Comparison of ENCODE assay signal across 9 cellular contexts in genomic region chr1:36320767-36321118, GRCh38. TPM values are rescaled to one million over a fixed set of nuclear protein-coding genes. Genes with fewer than 3 reads are reported as not detected.
A peak's percentile ranks its signal among the peaks of the same experiment; 100 is the strongest.
DNase-seq lines count a peak whose midpoint lies in the region; ATAC-seq lines count a peak whose summit lies in the region.
"Had no signal": no experiment of that assay in that cellular context is flagged by ENCODE, and none has a peak within 500 bp of the region (broad histone marks: within the 10 kb centered on the region; RNA-seq: fewer than 3 reads in every experiment).

No MANE protein-coding gene starts in this region.

- H3K36me3 Mint-ChIP-seq in activated naive CD8-positive, alpha-beta T cell treated with anti-CD3 and anti-CD28 coated beads for 36 hours = peaks cover 5% of the 10 kb centered on the region
- H3K36me3 Mint-ChIP-seq in stimulated activated effector memory CD8-positive, alpha-beta T cell treated with anti-CD3 and anti-CD28 coated beads, Interleukin-12 subunit alpha, Interleukin-12 subunit beta, amount 100 ng/mL, for 72 hours = peaks cover 59% of the 10 kb centered on the region

- H3K9ac ChIP-seq in GM23248 = peak overlapping the region; percentile 96

- H4K20me1 ChIP-seq in GM23248 (ENCODE audit: insufficient read depth) = no peaks in the 10 kb centered on the region

- H3K36me3 ChIP-seq in GM23248 (ENCODE audit: low read depth) = no peaks in the 10 kb centered on the region

- peak overlapping the region; percentile 88 for H3K4me2 ChIP-seq in GM23248 (ENCODE audit: unreplicated experiment)

- H3K4me3 ChIP-seq in GM23248 = peak overlapping the region; percentile 87

- H3K27me3 Mint-ChIP-seq in activated naive CD8-positive, alpha-beta T cell treated with anti-CD3 and anti-CD28 coated beads for 36 hours = peaks cover 5% of the 10 kb centered on the region

- H3K4me1 Mint-ChIP-seq in activated naive CD8-positive, alpha-beta T cell treated with anti-CD3 and anti-CD28 coated beads for 36 hours = peaks cover 19% of the 10 kb centered on the region
- peaks cover 30% of the 10 kb centered on the region for H3K4me1 Mint-ChIP-seq in stimulated activated effector memory CD8-positive, alpha-beta T cell treated with anti-CD3 and anti-CD28 coated beads, Interleukin-12 subunit alpha, Interleukin-12 subunit beta, amount 100 ng/mL, for 72 hours

- H3K79me2 ChIP-seq in GM23248 (ENCODE audit: insufficient read depth) = peaks cover 18% of the 10 kb centered on the region

- H3K9me3 Mint-ChIP-seq in activated naive CD8-positive, alpha-beta T cell treated with anti-CD3 and anti-CD28 coated beads for 36 hours = no peaks in the 10 kb centered on the region
- no peaks in the 10 kb centered on the region for H3K9me3 Mint-ChIP-seq in stimulated activated effector memory CD8-positive, alpha-beta T cell treated with anti-CD3 and anti-CD28 coated beads, Interleukin-12 subunit alpha, Interleukin-12 subunit beta, amount 100 ng/mL, for 72 hours

- H3F3A ChIP-seq in GM23248 (ENCODE audit: insufficient read depth) = 0 out of 2 replicates have a peak, but pooled peaks cover 2% of the 10 kb centered on the region

- peaks cover 11% of the 10 kb centered on the region for H3K4me1 ChIP-seq in GM23248 (ENCODE audit: insufficient read depth)

- H3K9me2 ChIP-seq in GM23248 (ENCODE audit: insufficient read depth) = no peaks in the 10 kb centered on the region

- H3K27ac ChIP-seq in GM23248 = peak overlapping the region; percentile 89

- H3K9me3 ChIP-seq in GM23248 (ENCODE audit: low read depth) = no peaks in the 10 kb centered on the region

- H2AFZ ChIP-seq in GM23248 = no peak overlapping the region

- H3K27me3 ChIP-seq in GM23248 (replicated peaks; ENCODE audit: insufficient read depth) = no peaks in the 10 kb centered on the region

- no peak overlapping the region for H3K27ac Mint-ChIP-seq in activated naive CD8-positive, alpha-beta T cell treated with anti-CD3 and anti-CD28 coated beads for 36 hours
- peak overlapping the region; percentile 85 for H3K27ac Mint-ChIP-seq in stimulated activated effector memory CD8-positive, alpha-beta T cell treated with anti-CD3 and anti-CD28 coated beads, Interleukin-12 subunit alpha, Interleukin-12 subunit beta, amount 100 ng/mL, for 72 hours

- ATAC-seq in stimulated activated effector memory CD8-positive, alpha-beta T cell treated with anti-CD3 and anti-CD28 coated beads, Interleukin-12 subunit alpha, Interleukin-12 subunit beta, amount 100 ng/mL, for 72 hours = no peak
- ATAC-seq in esophagus mucosa (no peak), GM18868 (IDR thresholded peaks at IDR 0.05; ENCODE audit: unreplicated experiment) (no peak), HG02763 (IDR thresholded peaks at IDR 0.05; ENCODE audit: unreplicated experiment) (no peak)

- no peak for DNase-seq in GM23248
- DNase-seq in activated naive CD8-positive, alpha-beta T cell treated with anti-CD3 and anti-CD28 coated beads for 36 hours = no peak
- DNase-seq in iPS-NIHi11 (ENCODE audit: low spot score) = peak; percentile 49
- no peak for DNase-seq in stimulated activated effector memory CD8-positive, alpha-beta T cell treated with anti-CD3 and anti-CD28 coated beads, Interleukin-12 subunit alpha, Interleukin-12 subunit beta, amount 100 ng/mL, for 72 hours (ENCODE audit: low spot score in 2 of 2)
- no peak for DNase-seq in medulla oblongata (ENCODE audit: extremely low spot score)
- DNase-seq: NCI-H2227 treated with DMSO at 0.1 percent for 48 hours had no signal

- WGBS in GM23248 (ENCODE audit: low coverage in 1 of 2, low lambda C conversion rate in 2 of 2, missing lambda C conversion rate in 2 of 2), 2 experiments = 2 to 6% methylated on average over 14 to 23 of the region's 23 CpGs

- H3K4me3 Mint-ChIP-seq in activated naive CD8-positive, alpha-beta T cell treated with anti-CD3 and anti-CD28 coated beads for 36 hours = peak overlapping the region; percentile 55
- peak overlapping the region; percentile 77 for H3K4me3 Mint-ChIP-seq in stimulated activated effector memory CD8-positive, alpha-beta T cell treated with anti-CD3 and anti-CD28 coated beads, Interleukin-12 subunit alpha, Interleukin-12 subunit beta, amount 100 ng/mL, for 72 hours

- in situ Hi-C loops in GM23248 (cut with MboI) = no loop called here

RNA-seq across cellular contexts. Expression of gene EVA1B, which starts 2.7 kb away (rescaled TPM):
- 294 and 328 TPM in 2 replicates for total RNA-seq in GM23248 (2014; rRNA removed; shearing (Covaris generic))
- polyA plus RNA-seq in GM23248 (2016; fragmentation: Nextera tagmentation; extraction: Ambion mirVana) = 95.0 and 111 TPM in 2 replicates
- 1 to 10 TPM; 5.3 to 6.3 TPM for total RNA-seq in activated naive CD8-positive, alpha-beta T cell treated with anti-CD3 and anti-CD28 coated beads for 36 hours
- 3.7 TPM for total RNA-seq in esophagus mucosa

RNA-seq across cellular contexts. Expression of gene SH3D21, which starts 14.6 kb away (rescaled TPM):
- total RNA-seq in GM23248 (2014; rRNA removed; shearing (Covaris generic)) = 5.6 and 14.4 TPM in 2 replicates
- 1.1 and 1.8 TPM in 2 replicates for polyA plus RNA-seq in GM23248 (2016; fragmentation: Nextera tagmentation; extraction: Ambion mirVana)
- total RNA-seq in activated naive CD8-positive, alpha-beta T cell treated with anti-CD3 and anti-CD28 coated beads for 36 hours = 1 to 10 TPM; 9.3 to 9.4 TPM
- total RNA-seq in esophagus mucosa = 9.2 TPM

Comparison
In these comparisons a context has a peak if more than half of its experiments do, and no peak if none do; other contexts are left out.
1. RNA of gene EVA1B, which starts 2.7 kb away (total RNA-seq): 294 to 328 TPM in GM23248; 5.3 to 6.3 TPM in activated naive CD8-positive, alpha-beta T cell treated with anti-CD3 and anti-CD28 coated beads for 36 hours and 3.7 TPM in esophagus mucosa (single experiment); every median in the first group is over 10 times any median in the second.